8 cellular contexts compared by ENCODE assay signal in the genomic region with DNA sequence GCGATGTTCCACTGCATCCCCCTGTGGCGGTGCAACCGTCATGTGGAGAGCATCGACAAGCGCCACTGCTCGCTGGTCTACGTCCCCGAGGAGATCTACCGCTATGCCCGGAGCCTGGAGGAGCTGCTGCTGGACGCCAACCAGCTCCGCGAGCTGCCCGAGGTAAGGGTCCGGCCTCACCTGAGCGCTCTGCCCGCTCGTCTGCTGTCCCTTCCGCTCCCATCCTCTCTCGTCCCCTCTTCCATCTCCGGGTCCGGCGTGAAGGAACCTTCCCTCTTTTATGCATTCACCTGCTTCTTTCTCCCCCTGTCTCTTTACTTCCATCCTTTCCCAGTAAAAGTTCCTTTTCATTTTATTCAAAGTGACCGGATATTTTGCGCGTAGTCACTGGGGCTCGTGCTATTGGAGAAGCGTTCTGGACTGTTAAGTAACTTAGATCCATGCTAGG. TPM values are rescaled to one million over a fixed set of nuclear protein-coding genes. Genes with fewer than 3 reads are reported as not detected.
DNase-seq lines count a peak whose midpoint lies in the region; ATAC-seq and TF ChIP-seq lines count a peak whose summit lies in the region.

No MANE protein-coding gene starts in this region.

- CTCF ChIA-PET in activated naive CD4-positive, alpha-beta T cell treated with anti-CD3 and anti-CD28 coated beads for 36 hours (lab: Charles Lee), result interaction anchor here (0.9 to 2.3 kb wide), 2 partner anchors 60 to 160 kb away, joined by 4 to 5 read pairs; no protein-coding TSS in a partner anchor
- CTCF ChIA-PET in activated CD8-positive, alpha-beta T cell treated with anti-CD3 and anti-CD28 coated beads for 36 hours (lab: Charles Lee), result interaction anchor here (0.7 to 2.6 kb wide), 7 partner anchors 20 to 336 kb away, joined by 3 to 9 read pairs (median 3); no protein-coding TSS in a partner anchor

- no peak for DNase-seq in activated naive CD4-positive, alpha-beta T cell treated with anti-CD3 and anti-CD28 coated beads for 36 hours
- no peak for DNase-seq in activated naive CD4-positive, alpha-beta T cell treated with Interleukin-2 at 50 U/mL for 16 hours
- DNase-seq in HPDE6-E6E7 (ENCODE audit: extremely low spot score) (peak; percentile 22), right cardiac atrium (no peak), skeletal muscle cell (ENCODE audit: low read depth) (no peak)
- no peak for DNase-seq in activated CD8-positive, alpha-beta T cell treated with anti-CD3 and anti-CD28 coated beads for 36 hours
- no peak for DNase-seq in activated CD4-positive, alpha-beta T cell treated with anti-CD3 and anti-CD28 coated beads for 4 hours

- ATAC-seq in activated CD8-positive, alpha-beta T cell treated with anti-CD3 and anti-CD28 coated beads for 36 hours, result no peak
- peak in 1 of 2 donors; percentile 27 for ATAC-seq in right cardiac atrium
- ATAC-seq in GM21576 (IDR thresholded peaks at IDR 0.05; ENCODE audit: unreplicated experiment), result no peak

- no peaks in the 10 kb centered on the region for H3K27me3 ChIP-seq in right cardiac atrium (ENCODE audit: control insufficient read depth, insufficient read depth)

- peaks cover 10% of the 10 kb centered on the region for H3K4me1 Mint-ChIP-seq in activated naive CD4-positive, alpha-beta T cell treated with anti-CD3 and anti-CD28 coated beads for 36 hours (ENCODE audit: low read depth)
- peaks cover 14% of the 10 kb centered on the region for H3K4me1 Mint-ChIP-seq in activated CD8-positive, alpha-beta T cell treated with anti-CD3 and anti-CD28 coated beads for 36 hours (ENCODE audit: low read depth)

- H3K9me3 ChIP-seq in right cardiac atrium (ENCODE audit: control insufficient read depth, low read length), result no peaks in the 10 kb centered on the region

- H3K27ac Mint-ChIP-seq in activated naive CD4-positive, alpha-beta T cell treated with anti-CD3 and anti-CD28 coated beads for 36 hours, result no peak overlapping the region
- peak overlapping the region; percentile 48 for H3K27ac Mint-ChIP-seq in activated CD8-positive, alpha-beta T cell treated with anti-CD3 and anti-CD28 coated beads for 36 hours

- H3K4me1 ChIP-seq in right cardiac atrium (ENCODE audit: control insufficient read depth, insufficient read depth, low read length), result no peaks in the 10 kb centered on the region

- POLR2A ChIA-PET in activated CD8-positive, alpha-beta T cell treated with anti-CD3 and anti-CD28 coated beads for 36 hours (lab: Charles Lee), result no interaction called here

- WGBS in right cardiac atrium, result under 1% methylated on average over 28 of the region's 28 CpGs

- intact Hi-C loops in activated naive CD4-positive, alpha-beta T cell treated with anti-CD3 and anti-CD28 coated beads for 36 hours (cut with micrococcal nuclease), result loop anchor here (2.0 to 10.0 kb wide), 6 partner anchors 66 to 490 kb away; no protein-coding TSS in a partner anchor
- intact Hi-C loops in activated CD8-positive, alpha-beta T cell treated with anti-CD3 and anti-CD28 coated beads for 36 hours (cut with micrococcal nuclease), result loop anchor here (10.0 kb wide), 1 partner anchor 160 kb away; no protein-coding TSS in a partner anchor
- intact Hi-C loops in right cardiac atrium (cut with DNase I), result loop anchor here (5.0 to 10.0 kb wide), 2 partner anchors 147 to 160 kb away; no protein-coding TSS in a partner anchor

- H3K27ac ChIP-seq in right cardiac atrium (ENCODE audit: low read length), result no peak overlapping the region

- peak overlapping the region; percentile 95 for H3K4me3 Mint-ChIP-seq in activated naive CD4-positive, alpha-beta T cell treated with anti-CD3 and anti-CD28 coated beads for 36 hours
- peak overlapping the region; percentile 97 for H3K4me3 Mint-ChIP-seq in activated CD8-positive, alpha-beta T cell treated with anti-CD3 and anti-CD28 coated beads for 36 hours

- peaks cover 19% of the 10 kb centered on the region for H3K27me3 Mint-ChIP-seq in activated naive CD4-positive, alpha-beta T cell treated with anti-CD3 and anti-CD28 coated beads for 36 hours (ENCODE audit: low read depth)
- peaks cover 24% of the 10 kb centered on the region for H3K27me3 Mint-ChIP-seq in activated CD8-positive, alpha-beta T cell treated with anti-CD3 and anti-CD28 coated beads for 36 hours

- H3K9me3 Mint-ChIP-seq in activated naive CD4-positive, alpha-beta T cell treated with anti-CD3 and anti-CD28 coated beads for 36 hours, result no peaks in the 10 kb centered on the region
- H3K9me3 Mint-ChIP-seq in activated CD8-positive, alpha-beta T cell treated with anti-CD3 and anti-CD28 coated beads for 36 hours, result peaks cover 2% of the 10 kb centered on the region

- peak overlapping the region; percentile 75 for H3K4me3 ChIP-seq in right cardiac atrium (ENCODE audit: low read length)
- peak overlapping the region; percentile 83 for H3K4me3 ChIP-seq in skeletal muscle cell (ENCODE audit: low read depth, low read length)

- TF ChIP-seq CTCF in activated CD8-positive, alpha-beta T cell treated with anti-CD3 and anti-CD28 coated beads for 36 hours (IDR thresholded peaks at IDR 0.05), result no peak

- H3K36me3 Mint-ChIP-seq in activated naive CD4-positive, alpha-beta T cell treated with anti-CD3 and anti-CD28 coated beads for 36 hours (ENCODE audit: low read depth), result no peaks in the 10 kb centered on the region
- H3K36me3 Mint-ChIP-seq in activated CD8-positive, alpha-beta T cell treated with anti-CD3 and anti-CD28 coated beads for 36 hours (ENCODE audit: low read depth), result no peaks in the 10 kb centered on the region

RNA-seq across cellular contexts. Expression of gene LRRC1, which starts 0.5 kb away (rescaled TPM):
- 1 to 10 TPM; 2.3 to 2.9 TPM for total RNA-seq in activated naive CD4-positive, alpha-beta T cell treated with anti-CD3 and anti-CD28 coated beads for 36 hours
- total RNA-seq in activated CD8-positive, alpha-beta T cell treated with anti-CD3 and anti-CD28 coated beads for 36 hours, result 1 to 10 TPM; 1.9 to 2.5 TPM
- 1 to 10 TPM; 1.9 to 3.6 (median 3.3) TPM for total RNA-seq in right cardiac atrium
- 2.3 TPM for polyA plus RNA-seq in right cardiac atrium
